ENCODE assay signal across 8 cellular contexts in the genomic region with DNA sequence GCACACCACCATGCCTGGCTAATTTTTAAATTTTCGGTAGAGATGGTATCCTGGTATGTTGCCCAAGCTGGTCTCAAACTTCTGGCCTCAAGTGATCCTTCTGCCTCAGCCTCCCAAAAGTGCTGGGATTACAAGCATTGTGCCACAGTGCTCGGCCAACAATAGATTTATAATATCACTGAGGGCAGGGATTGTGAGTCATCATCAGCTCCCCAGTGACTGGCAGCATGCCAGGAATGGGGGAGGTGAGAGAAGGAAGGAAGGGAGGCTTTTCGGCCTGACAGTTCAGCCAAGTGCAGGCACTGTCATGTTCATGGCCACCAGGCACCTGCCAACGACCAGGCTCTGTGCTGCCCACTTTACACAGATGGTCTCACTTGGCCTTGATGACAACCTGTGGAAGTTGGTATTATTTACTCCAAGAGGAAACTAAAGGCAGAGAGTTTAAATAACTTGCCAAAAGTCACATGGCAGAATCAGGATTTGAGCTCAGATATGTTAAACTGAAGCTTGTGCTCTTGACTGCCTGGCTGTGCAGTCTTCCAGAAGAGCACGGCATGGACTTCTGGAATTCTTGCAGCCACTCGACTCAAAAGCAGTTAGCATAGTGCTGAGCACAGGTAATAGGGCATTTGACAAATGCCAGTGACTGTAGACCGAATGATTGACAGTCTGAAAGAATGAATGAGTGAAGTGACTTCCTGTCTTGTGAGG. TPM values are rescaled to one million over a fixed set of nuclear protein-coding genes. Genes with fewer than 3 reads are reported as not detected.
DNase-seq lines count a peak whose midpoint lies in the region; ATAC-seq and TF ChIP-seq lines count a peak whose summit lies in the region.
"Not testable (repeated sequence)": the region's sequence is repeated elsewhere in the genome, so short reads cannot be mapped to it uniquely, and the experiment has no call there.

No MANE protein-coding gene starts in this region.

- H3K36me3 ChIP-seq in HCT116 (ENCODE audit: control insufficient read depth in 1 of 2, insufficient read depth in 2 of 2, low read length in 2 of 2); esophagus muscularis mucosa: not testable (repeated sequence)

- H3K27me3 ChIP-seq in HCT116 (ENCODE audit: insufficient read depth, low read length); esophagus muscularis mucosa: not testable (repeated sequence)

- H3K4me3 ChIP-seq in HCT116 (replicated peaks in 1 of 2; ENCODE audit: low read depth in 1 of 2, low read length in 2 of 2); esophagus muscularis mucosa: not testable (repeated sequence)

- DNase-seq in ACHN: peak; percentile 92
- DNase-seq in HCT116 (ENCODE audit: low read depth, low spot score): peak; percentile 54
- peak; percentile 71 for DNase-seq in NCI-H226
- DNase-seq in T1000 (lab: John Stamatoyannopoulos, UW): peak; percentile 1
- DNase-seq in activated gamma-delta T cell treated with anti-CD3 and anti-CD28 coated beads, Interleukin-2, amount 50 U/mL, for 16 hours (ENCODE audit: low read depth): peak; percentile 73
- peak; percentile 92 for DNase-seq in esophagus muscularis mucosa (ENCODE audit: extremely low spot score)
- peak; percentile 94 for DNase-seq in mesenteric fat pad (ENCODE audit: low spot score)
- peak; percentile 77 to 82 for DNase-seq in stimulated activated CD4-positive, alpha-beta T cell treated with anti-CD3 and anti-CD28 coated beads, Interleukin-4, amount 100 ng/mL, for 4 hours

- not testable (repeated sequence) for TF ChIP-seq CTCF in HCT116 (IDR thresholded peaks at IDR 0.05 in 2 of 3, conservative IDR thresholded peaks at IDR 0.05 in 1 of 3; ENCODE audit: borderline replicate concordance in 1 of 3, insufficient read depth in 1 of 3, low read depth in 2 of 3, low read length in 2 of 3); esophagus muscularis mucosa (IDR thresholded peaks at IDR 0.05)

- peak overlapping the region; percentile 57 for H3K4me2 ChIP-seq in HCT116 (ENCODE audit: low read length)

- peak overlapping the region; percentile 16 for H2AFZ ChIP-seq in HCT116 (ENCODE audit: low read depth, low read length, poor library complexity, severe bottlenecking)

- not testable (repeated sequence) for H3K9me2 ChIP-seq in HCT116 (ENCODE audit: insufficient read depth)

- H3K79me2 ChIP-seq in HCT116 (ENCODE audit: insufficient read depth, low read length): not testable (repeated sequence)

- intact Hi-C loops in HCT116 (cut with micrococcal nuclease); esophagus muscularis mucosa (cut with DNase I): not testable (repeated sequence)

- not testable (repeated sequence) for TF ChIP-seq POLR2A in HCT116 (IDR thresholded peaks at IDR 0.05; ENCODE audit: borderline replicate concordance, extremely low read depth, insufficient read depth, insufficient read length); esophagus muscularis mucosa (IDR thresholded peaks at IDR 0.05; ENCODE audit: low read depth)

- peaks cover 9 to 13% of the 10 kb centered on the region in 2 experiments; a peak in 3 of 4 replicates for H3K4me1 ChIP-seq in HCT116 (ENCODE audit: control insufficient read depth in 1 of 2, insufficient read depth in 2 of 2, low read length in 2 of 2)
- H3K4me1 ChIP-seq in esophagus muscularis mucosa: peaks cover 9 to 22% (median 17%) of the 10 kb centered on the region in 4 donors

- in situ Hi-C loops in ACHN (cut with HindIII; ENCODE audit: low pct_ligation_motif_present, low pct_unique_long_range_greater_than_20kb, low sequenced_read_pairs): not testable (repeated sequence)

- WGBS in esophagus muscularis mucosa: 20% methylated on average over 4 of the region's 7 CpGs

- not testable (repeated sequence) for TF ChIP-seq EP300 in esophagus muscularis mucosa (IDR thresholded peaks at IDR 0.05)

- H3K9me3 ChIP-seq in HCT116 (ENCODE audit: control insufficient read depth in 1 of 2, insufficient read depth in 1 of 2, low read depth in 1 of 2, low read length in 2 of 2); esophagus muscularis mucosa: not testable (repeated sequence)

- H3K27ac ChIP-seq in HCT116 (ENCODE audit: low read depth, low read length): not testable (repeated sequence)
- H3K27ac ChIP-seq in esophagus muscularis mucosa (replicated peaks in 1 of 4): peak overlapping the region; percentile 43 to 62 (median 46)

- H3K9ac ChIP-seq in HCT116 (ENCODE audit: low read length): not testable (repeated sequence)

- RAD21 ChIA-PET in HCT116 (lab: Charles Lee; ENCODE audit: low non-redundant PET in 1 of 2, low total read pairs in 2 of 2, uncharacterized antibody in 2 of 2, unreplicated experiment in 2 of 2): not testable (repeated sequence)

- H4K20me1 ChIP-seq in HCT116 (ENCODE audit: insufficient read depth): not testable (repeated sequence)

- ATAC-seq in HCT116: peak; percentile 87

- CTCF ChIA-PET in HCT116 (lab: Charles Lee): interaction anchor here (1.0 kb wide), 1 partner anchor 176 kb away, joined by 3 read pairs; no protein-coding TSS in a partner anchor

- not testable (repeated sequence) for BruUV-seq in HCT116 (replicated peaks; lab: Mats Ljungman, UMichigan)

- POLR2A ChIA-PET in HCT116 (lab: Charles Lee): not testable (repeated sequence)

- not testable (repeated sequence) for TF ChIP-seq RAD21 in HCT116 (IDR thresholded peaks at IDR 0.05; ENCODE audit: low read depth)

TF ChIP-seq in HCT116, 20 proteins besides CTCF, POLR2A, EP300 and RAD21:
- TF ChIP-seq FOSL1 (IDR thresholded peaks at IDR 0.05; ENCODE audit: low read depth) (peak; percentile 72), JUND (IDR thresholded peaks at IDR 0.05) (peak; percentile 76), CBX3 (IDR thresholded peaks at IDR 0.05; ENCODE audit: low read depth) (peak; percentile 67), POLR2AphosphoS5 (IDR thresholded peaks at IDR 0.05; ENCODE audit: low read depth, low read length) (peak; percentile 50; the same call in 1 of the 2 replicates)
TF ChIP-seq in HCT116: peak in this region for 4; not testable (repeated sequence) for 16.

RNA-seq across cellular contexts. Expression of a gene that starts 46.8 kb away (rescaled TPM):
- 45.7 TPM for total RNA-seq in HCT116 (2021; ENCODE audit: unreplicated experiment)
- polyA plus RNA-seq in HCT116 (2012): 13.8 and 20.4 TPM in 2 replicates
- total RNA-seq in esophagus muscularis mucosa: 10 to 100 TPM; 19.9 to 23.5 (median 21.0) TPM
- total RNA-seq in mesenteric fat pad: 26.6 TPM

Comparison
In these comparisons a context has a peak if more than half of its experiments do, and no peak if none do; other contexts are left out.
1. DNase-seq: peak in every context shown above with its lines; median percentile 94 in mesenteric fat pad; 92 in ACHN; 92 in esophagus muscularis mucosa; 80 in stimulated activated CD4-positive, alpha-beta T cell treated with anti-CD3 and anti-CD28 coated beads, Interleukin-4, amount 100 ng/mL, for 4 hours; 73 in activated gamma-delta T cell treated with anti-CD3 and anti-CD28 coated beads, Interleukin-2, amount 50 U/mL, for 16 hours; 71 in NCI-H226; 54 in HCT116; 1 in T1000.